ENCODE assay signal across 1 cellular context in genomic region chr2:27728081-27728858, GRCh38.
TF ChIP-seq lines count a peak whose summit lies in the region.

No MANE protein-coding gene starts in this region.

TF ChIP-seq in A549, 52 proteins besides CTCF, POLR2A, EP300 and RAD21 (continued from another document):
- TF ChIP-seq SREBF2 (IDR thresholded peaks at IDR 0.05) (no peak), MAX (IDR thresholded peaks at IDR 0.05) (no peak), USF2 (IDR thresholded peaks at IDR 0.05) (no peak), ELK1 (IDR thresholded peaks at IDR 0.05; ENCODE audit: low read depth, low read length) (no peak), ZC3H11A (IDR thresholded peaks at IDR 0.05) (no peak), MYC (IDR thresholded peaks at IDR 0.05; ENCODE audit: borderline replicate concordance, low read length) (no peak), RCOR1 (IDR thresholded peaks at IDR 0.05; ENCODE audit: low read depth, low read length) (no peak), JUN (IDR thresholded peaks at IDR 0.05) (no peak)
